In the genomic region with DNA sequence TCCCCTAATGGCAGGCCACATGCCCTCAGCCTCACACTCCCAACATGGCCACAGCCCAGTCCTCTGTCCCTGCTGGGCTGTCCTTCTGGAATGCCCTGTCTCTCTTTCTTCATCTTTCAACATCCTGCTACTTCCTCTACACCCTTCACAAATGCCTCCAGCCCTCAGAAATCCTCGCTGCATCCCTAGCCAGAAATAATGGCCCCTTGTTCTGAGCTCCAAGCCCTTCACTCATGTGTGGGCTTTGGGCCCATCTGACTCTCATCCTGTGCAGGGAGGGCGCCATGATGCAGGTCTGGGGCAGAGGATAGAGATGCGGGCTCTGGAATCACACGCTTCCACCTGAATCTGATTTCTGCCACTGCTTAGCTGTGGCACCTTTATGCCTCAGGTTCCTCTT, we compare ENCODE assay signal across 28 cellular contexts.
DNase-seq lines count a peak whose midpoint lies in the region; ATAC-seq, FAIRE-seq and TF ChIP-seq lines count a peak whose summit lies in the region.
"Had no signal": no experiment of that assay in that cellular context is flagged by ENCODE, and none has a peak within 500 bp of the region (broad histone marks: within the 10 kb centered on the region; RNA-seq: fewer than 3 reads in every experiment).

No MANE protein-coding gene starts in this region.

- TF ChIP-seq CTCF in bronchial epithelial cell (IDR thresholded peaks at IDR 0.05; ENCODE audit: insufficient read depth, low read length, severe bottlenecking) (no peak), upper lobe of left lung (IDR thresholded peaks at IDR 0.05) (no peak)

- H3K36me3 ChIP-seq in bronchial epithelial cell (ENCODE audit: control insufficient read depth, insufficient read depth, low read length), result peaks cover 17% of the 10 kb centered on the region
- H3K36me3 ChIP-seq in upper lobe of left lung, result peaks cover 41 to 96% (median 64%) of the 10 kb centered on the region in 4 donors

- H3K9me3 Mint-ChIP-seq in activated CD4-positive, alpha-beta T cell treated with anti-CD3 and anti-CD28 coated beads, Interleukin-2, amount 10 ng/mL, durations not matched to agents 7 days and 5 days, result no peaks in the 10 kb centered on the region
- H3K9me3 Mint-ChIP-seq in activated CD8-positive, alpha-beta T cell treated with anti-CD3 and anti-CD28 coated beads, Interleukin-2, amount 10 ng/mL, durations not matched to agents 7 days and 5 days (ENCODE audit: insufficient read depth), result no peaks in the 10 kb centered on the region
- H3K9me3 Mint-ChIP-seq: activated naive CD8-positive, alpha-beta T cell treated with anti-CD3 and anti-CD28 coated beads for 36 hours; activated T-cell treated with anti-CD3 and anti-CD28 coated beads, Interleukin-2, amount 50 U/mL, for 4 hours; memory B cell; stimulated activated effector memory CD8-positive, alpha-beta T cell treated with anti-CD3 and anti-CD28 coated beads, Interleukin-12 subunit alpha, Interleukin-12 subunit beta, amount 100 ng/mL, for 72 hours had no signal

- no peak for TF ChIP-seq POLR2A in upper lobe of left lung (IDR thresholded peaks at IDR 0.05)

- no peaks in the 10 kb centered on the region for H3K36me3 Mint-ChIP-seq in activated CD4-positive, alpha-beta T cell treated with anti-CD3 and anti-CD28 coated beads, Interleukin-2, amount 10 ng/mL, durations not matched to agents 7 days and 5 days (ENCODE audit: low read depth)
- peaks cover 5% of the 10 kb centered on the region for H3K36me3 Mint-ChIP-seq in activated CD8-positive, alpha-beta T cell treated with anti-CD3 and anti-CD28 coated beads, Interleukin-2, amount 10 ng/mL, durations not matched to agents 7 days and 5 days (ENCODE audit: low read depth)
- H3K36me3 Mint-ChIP-seq: activated naive CD8-positive, alpha-beta T cell treated with anti-CD3 and anti-CD28 coated beads for 36 hours; memory B cell; stimulated activated effector memory CD8-positive, alpha-beta T cell treated with anti-CD3 and anti-CD28 coated beads, Interleukin-12 subunit alpha, Interleukin-12 subunit beta, amount 100 ng/mL, for 72 hours had no signal

- no peaks in the 10 kb centered on the region for H3K27me3 Mint-ChIP-seq in activated CD4-positive, alpha-beta T cell treated with anti-CD3 and anti-CD28 coated beads, Interleukin-2, amount 10 ng/mL, durations not matched to agents 7 days and 5 days
- no peaks in the 10 kb centered on the region for H3K27me3 Mint-ChIP-seq in activated CD8-positive, alpha-beta T cell treated with anti-CD3 and anti-CD28 coated beads, Interleukin-2, amount 10 ng/mL, durations not matched to agents 7 days and 5 days (ENCODE audit: low read depth)
- H3K27me3 Mint-ChIP-seq: activated CD4-positive, alpha-beta T cell treated with anti-CD3 and anti-CD28 coated beads for 36 hours; activated naive CD8-positive, alpha-beta T cell treated with anti-CD3 and anti-CD28 coated beads for 36 hours; progenitor cell of endocrine pancreas had no signal

- peak overlapping the region; percentile 10 to 76 (median 64) for H3K27ac ChIP-seq in upper lobe of left lung
- H3K27ac ChIP-seq: foreskin keratinocyte, Peyer's patch, testis had no signal

- H3K4me1 ChIP-seq in upper lobe of left lung, result peaks cover 52 to 67% (median 58%) of the 10 kb centered on the region in 4 donors
- H3K4me1 ChIP-seq: foreskin keratinocyte had no signal

- ATAC-seq in upper lobe of left lung (ENCODE audit: low FRiP score in 2 of 2) (no peak), GM21619 (IDR thresholded peaks at IDR 0.05; ENCODE audit: unreplicated experiment) (no peak)
- ATAC-seq in activated CD8-positive, alpha-beta T cell treated with anti-CD3 and anti-CD28 coated beads, Interleukin-2, amount 10 ng/mL, durations not matched to agents 7 days and 5 days, result no peak
- ATAC-seq: activated CD4-positive, alpha-beta T cell treated with anti-CD3 and anti-CD28 coated beads for 36 hours; activated T-cell treated with anti-CD3 and anti-CD28 coated beads, Interleukin-2, amount 50 U/mL, for 4 hours; foreskin keratinocyte; left cardiac atrium; stimulated activated effector memory CD8-positive, alpha-beta T cell treated with anti-CD3 and anti-CD28 coated beads, Interleukin-12 subunit alpha, Interleukin-12 subunit beta, amount 100 ng/mL, for 72 hours had no signal

- H3K4me3 Mint-ChIP-seq in activated CD4-positive, alpha-beta T cell treated with anti-CD3 and anti-CD28 coated beads, Interleukin-2, amount 10 ng/mL, durations not matched to agents 7 days and 5 days, result no peak overlapping the region
- H3K4me3 Mint-ChIP-seq in activated CD8-positive, alpha-beta T cell treated with anti-CD3 and anti-CD28 coated beads, Interleukin-2, amount 10 ng/mL, durations not matched to agents 7 days and 5 days, result no peak overlapping the region
- H3K4me3 Mint-ChIP-seq: activated CD4-positive, alpha-beta T cell treated with anti-CD3 and anti-CD28 coated beads for 36 hours; activated naive CD8-positive, alpha-beta T cell treated with anti-CD3 and anti-CD28 coated beads for 36 hours; activated T-cell treated with anti-CD3 and anti-CD28 coated beads, Interleukin-2, amount 50 U/mL, for 4 hours; memory B cell; stimulated activated effector memory CD8-positive, alpha-beta T cell treated with anti-CD3 and anti-CD28 coated beads, Interleukin-12 subunit alpha, Interleukin-12 subunit beta, amount 100 ng/mL, for 72 hours had no signal

- H3K27ac Mint-ChIP-seq in activated CD4-positive, alpha-beta T cell treated with anti-CD3 and anti-CD28 coated beads, Interleukin-2, amount 10 ng/mL, durations not matched to agents 7 days and 5 days, result no peak overlapping the region
- no peak overlapping the region for H3K27ac Mint-ChIP-seq in activated CD8-positive, alpha-beta T cell treated with anti-CD3 and anti-CD28 coated beads, Interleukin-2, amount 10 ng/mL, durations not matched to agents 7 days and 5 days
- H3K27ac Mint-ChIP-seq: activated CD4-positive, alpha-beta T cell treated with anti-CD3 and anti-CD28 coated beads for 36 hours; activated naive CD8-positive, alpha-beta T cell treated with anti-CD3 and anti-CD28 coated beads for 36 hours; memory B cell; progenitor cell of endocrine pancreas; stimulated activated effector memory CD8-positive, alpha-beta T cell treated with anti-CD3 and anti-CD28 coated beads, Interleukin-12 subunit alpha, Interleukin-12 subunit beta, amount 100 ng/mL, for 72 hours had no signal

- WGBS in upper lobe of left lung, 2 donors, result 93 to 97% methylated on average over 2 to 4 of the region's 4 CpGs

- TF ChIP-seq EP300 in upper lobe of left lung (IDR thresholded peaks at IDR 0.05), result no peak

- no peaks in the 10 kb centered on the region for H3K9me3 ChIP-seq in upper lobe of left lung
- H3K9me3 ChIP-seq: esophagus squamous epithelium, Peyer's patch, testis had no signal

- POLR2A ChIA-PET in activated CD4-positive, alpha-beta T cell treated with anti-CD3 and anti-CD28 coated beads, Interleukin-2, amount 10 ng/mL, durations not matched to agents 7 days and 5 days (lab: Charles Lee), result no interaction called here
- POLR2A ChIA-PET in activated CD8-positive, alpha-beta T cell treated with anti-CD3 and anti-CD28 coated beads, Interleukin-2, amount 10 ng/mL, durations not matched to agents 7 days and 5 days (lab: Charles Lee), result no interaction called here

- peak; percentile 82 for FAIRE-seq in bronchial epithelial cell (lab: Jason Lieb, UNC)
- FAIRE-seq: GM12892, HTR-8/SVneo had no signal

- no peak overlapping the region for H3K4me3 ChIP-seq in bronchial epithelial cell (ENCODE audit: low read depth, low read length)
- H3K4me3 ChIP-seq in upper lobe of left lung, result no peak overlapping the region
- H3K4me3 ChIP-seq: esophagus squamous epithelium, Peyer's patch, testis had no signal

- CTCF ChIA-PET in activated CD4-positive, alpha-beta T cell treated with anti-CD3 and anti-CD28 coated beads, Interleukin-2, amount 10 ng/mL, durations not matched to agents 7 days and 5 days (lab: Charles Lee), result no interaction called here
- CTCF ChIA-PET in activated CD8-positive, alpha-beta T cell treated with anti-CD3 and anti-CD28 coated beads, Interleukin-2, amount 10 ng/mL, durations not matched to agents 7 days and 5 days (lab: Charles Lee), result no interaction called here

- no peaks in the 10 kb centered on the region for H3K4me1 Mint-ChIP-seq in activated CD4-positive, alpha-beta T cell treated with anti-CD3 and anti-CD28 coated beads, Interleukin-2, amount 10 ng/mL, durations not matched to agents 7 days and 5 days
- no peaks in the 10 kb centered on the region for H3K4me1 Mint-ChIP-seq in activated CD8-positive, alpha-beta T cell treated with anti-CD3 and anti-CD28 coated beads, Interleukin-2, amount 10 ng/mL, durations not matched to agents 7 days and 5 days (ENCODE audit: low read depth)
- H3K4me1 Mint-ChIP-seq: activated CD4-positive, alpha-beta T cell treated with anti-CD3 and anti-CD28 coated beads for 36 hours; activated naive CD8-positive, alpha-beta T cell treated with anti-CD3 and anti-CD28 coated beads for 36 hours; memory B cell; stimulated activated effector memory CD8-positive, alpha-beta T cell treated with anti-CD3 and anti-CD28 coated beads, Interleukin-12 subunit alpha, Interleukin-12 subunit beta, amount 100 ng/mL, for 72 hours had no signal

- H3K27me3 ChIP-seq in bronchial epithelial cell (ENCODE audit: control insufficient read depth, insufficient read depth, low read length), result no peaks in the 10 kb centered on the region
- no peaks in the 10 kb centered on the region for H3K27me3 ChIP-seq in upper lobe of left lung
- H3K27me3 ChIP-seq: esophagus squamous epithelium, Peyer's patch, testis had no signal

- no peak for DNase-seq in bronchial epithelial cell (ENCODE audit: low read depth)
- peak; percentile 59 for DNase-seq in foreskin melanocyte
- DNase-seq in pons (ENCODE audit: low spot score), result peak; percentile 64
- DNase-seq in upper lobe of left lung, result no peak
- no peak for DNase-seq in activated CD4-positive, alpha-beta T cell treated with anti-CD3 and anti-CD28 coated beads, Interleukin-2, amount 10 ng/mL, durations not matched to agents 7 days and 5 days
- no peak for DNase-seq in activated CD8-positive, alpha-beta T cell treated with anti-CD3 and anti-CD28 coated beads, Interleukin-2, amount 10 ng/mL, durations not matched to agents 7 days and 5 days
- DNase-seq: activated CD4-positive, alpha-beta T cell treated with anti-CD3 and anti-CD28 coated beads for 36 hours; activated gamma-delta T cell; activated naive CD8-positive, alpha-beta T cell treated with anti-CD3 and anti-CD28 coated beads for 36 hours; activated T-cell treated with anti-CD3 and anti-CD28 coated beads, Interleukin-2, amount 50 U/mL, for 4 hours; aorta; C1 segment of cervical spinal cord; central memory CD4-positive, alpha-beta T cell; dermis blood vessel endothelial cell; esophagus squamous epithelium; foreskin keratinocyte; H7; left cardiac atrium; NCI-H1048; Peyer's patch; SIG-M5; testis had no signal

Comparison
In these comparisons a context has a peak if more than half of its experiments do, and no peak if none do; other contexts are left out.
1. DNase-seq: peak in foreskin melanocyte (single experiment) and pons (single experiment); none in bronchial epithelial cell (single experiment), upper lobe of left lung (0 of 2), activated CD4-positive, alpha-beta T cell treated with anti-CD3 and anti-CD28 coated beads, Interleukin-2, amount 10 ng/mL, durations not matched to agents 7 days and 5 days (single experiment) and activated CD8-positive, alpha-beta T cell treated with anti-CD3 and anti-CD28 coated beads, Interleukin-2, amount 10 ng/mL, durations not matched to agents 7 days and 5 days (single experiment).